11 cellular contexts compared by ENCODE assay signal in genomic region chr9:98906273-98907040, GRCh38. TPM values are rescaled to one million over a fixed set of nuclear protein-coding genes. Genes with fewer than 3 reads are reported as not detected.
DNase-seq lines count a peak whose midpoint lies in the region; ATAC-seq, FAIRE-seq and TF ChIP-seq lines count a peak whose summit lies in the region.
"Had no signal": no experiment of that assay in that cellular context is flagged by ENCODE, and none has a peak within 500 bp of the region (broad histone marks: within the 10 kb centered on the region; RNA-seq: fewer than 3 reads in every experiment).

No MANE protein-coding gene starts in this region.

- peaks cover 4 to 23% (median 8%) of the 10 kb centered on the region in 5 donors for H3K27me3 Mint-ChIP-seq in naive thymus-derived CD4-positive, alpha-beta T cell
- peaks cover 21% of the 10 kb centered on the region for H3K27me3 Mint-ChIP-seq in activated naive CD4-positive, alpha-beta T cell treated with anti-CD3 and anti-CD28 coated beads, Interleukin-2, amount 10 ng/mL, durations not matched to agents 7 days and 5 days

- intact Hi-C loops in adrenal gland (cut with DNase I) = no loop called here
- intact Hi-C loops in left cardiac atrium (cut with DNase I) = no loop called here
- intact Hi-C loops in naive thymus-derived CD4-positive, alpha-beta T cell (cut with micrococcal nuclease) = no loop called here

- H3K9me3 ChIP-seq in MG63 = no peaks in the 10 kb centered on the region
- H3K9me3 ChIP-seq in adrenal gland (replicated peaks in 1 of 3) = no peaks in the 10 kb centered on the region
- H3K9me3 ChIP-seq in smooth muscle cell (replicated peaks; ENCODE audit: low read depth) = no peaks in the 10 kb centered on the region
- no peaks in the 10 kb centered on the region for H3K9me3 ChIP-seq in naive thymus-derived CD4-positive, alpha-beta T cell (ENCODE audit: control insufficient read depth in 2 of 3, low read length in 3 of 3)

- H3K9me3 Mint-ChIP-seq in naive thymus-derived CD4-positive, alpha-beta T cell = no peaks in the 10 kb centered on the region
- no peaks in the 10 kb centered on the region for H3K9me3 Mint-ChIP-seq in activated naive CD4-positive, alpha-beta T cell treated with anti-CD3 and anti-CD28 coated beads, Interleukin-2, amount 10 ng/mL, durations not matched to agents 7 days and 5 days

- 39 to 43% (median 40%) methylated on average over 8 of the region's 8 CpGs for WGBS in adrenal gland, 4 donors
- WGBS in smooth muscle cell (ENCODE audit: low lambda C conversion rate) = 58% methylated on average over 8 of the region's 8 CpGs

- H3K27ac ChIP-seq in adrenal gland = peak overlapping the region; percentile 2 to 82 (median 63)
- H3K27ac ChIP-seq in smooth muscle cell (ENCODE audit: low read depth) = peak overlapping the region; percentile 71
- no peak overlapping the region for H3K27ac ChIP-seq in naive thymus-derived CD4-positive, alpha-beta T cell (ENCODE audit: low read depth, low read length)

- TF ChIP-seq POLR2A in adrenal gland (IDR thresholded peaks at IDR 0.05) = no peak

- TF ChIP-seq CTCF in adrenal gland (IDR thresholded peaks at IDR 0.05) (no peak), smooth muscle cell (IDR thresholded peaks at IDR 0.05; ENCODE audit: borderline replicate concordance, insufficient read depth, poor library complexity, severe bottlenecking) (no peak)

- H3K9ac ChIP-seq in smooth muscle cell (ENCODE audit: low read depth) = no peak overlapping the region

- H3K4me1 ChIP-seq in adrenal gland (replicated peaks in 1 of 2) (peaks cover 17 to 30% of the 10 kb centered on the region in 2 donors), smooth muscle cell (ENCODE audit: low read depth) (no peaks in the 10 kb centered on the region)
- H3K4me1 ChIP-seq in naive thymus-derived CD4-positive, alpha-beta T cell (ENCODE audit: control insufficient read depth in 2 of 2, insufficient read depth in 2 of 2, low read length in 2 of 2) = no peaks in the 10 kb centered on the region

- peak overlapping the region; percentile 44 for H3K4me2 ChIP-seq in smooth muscle cell

- H3K27me3 ChIP-seq in MG63 = no peaks in the 10 kb centered on the region
- H3K27me3 ChIP-seq in adrenal gland = no peaks in the 10 kb centered on the region
- no peaks in the 10 kb centered on the region for H3K27me3 ChIP-seq in smooth muscle cell (ENCODE audit: low read depth)
- H3K27me3 ChIP-seq in naive thymus-derived CD4-positive, alpha-beta T cell (ENCODE audit: control insufficient read depth in 2 of 2, insufficient read depth in 2 of 2, low read length in 2 of 2) = no peaks in the 10 kb centered on the region

- POLR2A ChIA-PET in naive thymus-derived CD4-positive, alpha-beta T cell (lab: Charles Lee) = no interaction called here

- FAIRE-seq in RCC 7860 (lab: Jason Lieb, UNC) = no peak

- no peaks in the 10 kb centered on the region for H3K4me1 Mint-ChIP-seq in naive thymus-derived CD4-positive, alpha-beta T cell
- no peaks in the 10 kb centered on the region for H3K4me1 Mint-ChIP-seq in activated naive CD4-positive, alpha-beta T cell treated with anti-CD3 and anti-CD28 coated beads, Interleukin-2, amount 10 ng/mL, durations not matched to agents 7 days and 5 days

- no peaks in the 10 kb centered on the region for H3K36me3 ChIP-seq in MG63
- H3K36me3 ChIP-seq in adrenal gland (replicated peaks in 1 of 2) = no peaks in the 10 kb centered on the region
- H3K36me3 ChIP-seq in smooth muscle cell (ENCODE audit: low read depth) = no peaks in the 10 kb centered on the region
- H3K36me3 ChIP-seq in naive thymus-derived CD4-positive, alpha-beta T cell (ENCODE audit: control insufficient read depth in 2 of 3, insufficient read depth in 3 of 3, low read length in 3 of 3) = no peaks in the 10 kb centered on the region

- no peaks in the 10 kb centered on the region for H4K20me1 ChIP-seq in smooth muscle cell (ENCODE audit: low read depth)

- no peaks in the 10 kb centered on the region for H3K79me2 ChIP-seq in smooth muscle cell (ENCODE audit: low read depth)

- CTCF ChIA-PET in naive thymus-derived CD4-positive, alpha-beta T cell (lab: Charles Lee) = no interaction called here
- CTCF ChIA-PET in activated naive CD4-positive, alpha-beta T cell treated with anti-CD3 and anti-CD28 coated beads, Interleukin-2, amount 10 ng/mL, durations not matched to agents 7 days and 5 days (lab: Charles Lee) = no interaction called here

- no peak overlapping the region for H3K27ac Mint-ChIP-seq in naive thymus-derived CD4-positive, alpha-beta T cell
- H3K27ac Mint-ChIP-seq in activated naive CD4-positive, alpha-beta T cell treated with anti-CD3 and anti-CD28 coated beads, Interleukin-2, amount 10 ng/mL, durations not matched to agents 7 days and 5 days = no peak overlapping the region

- H3K36me3 Mint-ChIP-seq in naive thymus-derived CD4-positive, alpha-beta T cell = no peaks in the 10 kb centered on the region
- H3K36me3 Mint-ChIP-seq in activated naive CD4-positive, alpha-beta T cell treated with anti-CD3 and anti-CD28 coated beads, Interleukin-2, amount 10 ng/mL, durations not matched to agents 7 days and 5 days = no peaks in the 10 kb centered on the region

- no peak overlapping the region for H3K4me3 Mint-ChIP-seq in naive thymus-derived CD4-positive, alpha-beta T cell
- H3K4me3 Mint-ChIP-seq in activated naive CD4-positive, alpha-beta T cell treated with anti-CD3 and anti-CD28 coated beads, Interleukin-2, amount 10 ng/mL, durations not matched to agents 7 days and 5 days = no peak overlapping the region

- peaks cover 32% of the 10 kb centered on the region for H3F3A ChIP-seq in smooth muscle cell (ENCODE audit: low read depth)

- no peak overlapping the region for H2AFZ ChIP-seq in smooth muscle cell (ENCODE audit: low read depth)

- peak; percentile 43 for DNase-seq in MG63
- peak; percentile 72 to 83 (median 80) for DNase-seq in adrenal gland
- peak; percentile 73 for DNase-seq in left cardiac atrium
- DNase-seq in smooth muscle cell (lab: John Stamatoyannopoulos, UW; ENCODE audit: unreplicated experiment) = no peak
- no peak for DNase-seq in naive thymus-derived CD4-positive, alpha-beta T cell
- DNase-seq in RCC 7860 (ENCODE audit: low spot score) = no peak
- DNase-seq in activated naive CD4-positive, alpha-beta T cell treated with anti-CD3 and anti-CD28 coated beads, Interleukin-2, amount 10 ng/mL, durations not matched to agents 7 days and 5 days = no peak
- DNase-seq: anterior cingulate cortex, NCI-H2227 treated with DMSO at 0.1 percent for 48 hours, substantia nigra had no signal

- ATAC-seq in left cardiac atrium (peak; percentile 44 to 60), esophagus mucosa (no peak)
- ATAC-seq in naive thymus-derived CD4-positive, alpha-beta T cell = no peak

- H3K4me3 ChIP-seq in MG63 = no peak overlapping the region
- H3K4me3 ChIP-seq in adrenal gland = no peak overlapping the region
- H3K4me3 ChIP-seq in smooth muscle cell = no peak overlapping the region
- H3K4me3 ChIP-seq in naive thymus-derived CD4-positive, alpha-beta T cell (ENCODE audit: low read length) = no peak overlapping the region

RNA-seq across cellular contexts. Expression of gene COL15A1, which starts 37.2 kb away (rescaled TPM):
- total RNA-seq in MG63 (2014; rRNA removed; shearing (Covaris generic); ENCODE audit: low replicate concordance) = 0.62 and 1.2 TPM in 2 replicates
- 100 to 1,000 TPM in 4 of 8 donors, 10 to 100 TPM in 4; 66.2 to 320 (median 101) TPM for total RNA-seq in adrenal gland
- 100 to 1,000 TPM in 1 of 3 donors, 10 to 100 TPM in 2; 34.8 to 111 (median 61.2) TPM for polyA plus RNA-seq in adrenal gland
- 10 to 100 TPM; 73.3 to 75.0 TPM for total RNA-seq in left cardiac atrium
- 222 and 313 TPM in 2 replicates for total RNA-seq in smooth muscle cell
- polyA plus RNA-seq in smooth muscle cell = 167 and 293 TPM in 2 replicates
- under 1 TPM in 2 of 5 experiments, not detected in 3; 0.05 to 0.31 TPM for total RNA-seq in naive thymus-derived CD4-positive, alpha-beta T cell
- not detected for polyA plus RNA-seq in naive thymus-derived CD4-positive, alpha-beta T cell
- total RNA-seq in esophagus mucosa = 7.5 TPM

Comparison
In these comparisons a context has a peak if more than half of its experiments do, and no peak if none do; other contexts are left out.
1. DNase-seq: peak in MG63 (single experiment), adrenal gland (7 of 7) and left cardiac atrium (single experiment); none in smooth muscle cell (single experiment), naive thymus-derived CD4-positive, alpha-beta T cell (0 of 9), RCC 7860 (single experiment) and activated naive CD4-positive, alpha-beta T cell treated with anti-CD3 and anti-CD28 coated beads, Interleukin-2, amount 10 ng/mL, durations not matched to agents 7 days and 5 days (single experiment).
2. ATAC-seq: peak in left cardiac atrium (2 of 2); none in naive thymus-derived CD4-positive, alpha-beta T cell (single experiment) and esophagus mucosa (single experiment).